ENCODE assay signal across 29 cellular contexts in the genomic region with DNA sequence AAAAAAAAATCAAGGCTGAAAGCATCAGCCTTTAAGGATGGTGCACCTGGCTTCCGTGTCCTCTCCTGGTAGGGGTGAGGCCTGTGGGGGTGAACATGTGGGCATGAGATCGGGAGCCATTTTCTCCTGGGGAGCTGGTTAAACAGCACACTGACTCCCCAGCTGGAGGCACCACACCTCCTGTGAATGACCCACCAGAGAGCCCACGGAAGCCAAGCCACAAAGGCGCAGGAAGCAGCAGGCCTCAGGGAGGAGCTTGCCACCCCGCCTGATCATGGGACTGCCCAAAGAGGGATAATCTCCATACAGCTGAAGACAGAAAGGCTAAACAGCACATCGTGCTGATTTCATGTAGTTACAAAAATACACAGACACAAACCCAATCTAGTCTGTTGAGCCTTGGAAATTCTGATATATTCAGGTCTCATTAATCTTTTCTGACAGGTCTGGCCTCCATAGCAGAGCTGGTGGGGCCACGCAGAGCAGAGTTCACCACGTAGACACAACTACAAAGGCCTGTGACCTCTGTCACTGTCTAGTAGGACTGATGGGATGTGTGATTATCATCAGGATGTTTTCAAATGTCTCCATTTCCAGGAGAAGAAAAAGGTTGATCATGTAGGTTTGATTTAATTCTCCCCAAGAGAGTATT.
A peak's percentile ranks its signal among the peaks of the same experiment; 100 is the strongest.
DNase-seq lines count a peak whose midpoint lies in the region; ATAC-seq, FAIRE-seq and TF ChIP-seq lines count a peak whose summit lies in the region.
"Had no signal": no experiment of that assay in that cellular context is flagged by ENCODE, and none has a peak within 500 bp of the region (broad histone marks: within the 10 kb centered on the region; RNA-seq: fewer than 3 reads in every experiment).

No MANE protein-coding gene starts in this region.

- intact Hi-C loops in HepG2 (cut with micrococcal nuclease; ENCODE audit: unreplicated experiment): no loop called here
- intact Hi-C loops in right lobe of liver (cut with DNase I): no loop called here
- intact Hi-C loops in sciatic nerve (cut with DNase I): no loop called here

- H2AFZ ChIP-seq in HepG2 (ENCODE audit: low read length): peak overlapping the region; percentile 49
- H2AFZ ChIP-seq in MM.1S (ENCODE audit: low read length): no peak overlapping the region
- H2AFZ ChIP-seq: GM23338 had no signal

- H3K36me3 ChIP-seq in HepG2 (replicated peaks in 1 of 2; ENCODE audit: control insufficient read depth in 1 of 2, insufficient read depth in 2 of 2, low read length in 2 of 2): no peaks in the 10 kb centered on the region
- H3K36me3 ChIP-seq in right lobe of liver: no peaks in the 10 kb centered on the region
- H3K36me3 ChIP-seq in MM.1S (replicated peaks; ENCODE audit: insufficient read depth, low read length): no peaks in the 10 kb centered on the region
- H3K36me3 ChIP-seq: upper lobe of right lung had no signal

- H3K79me2 ChIP-seq in HepG2 (ENCODE audit: insufficient read depth, low read length) (no peaks in the 10 kb centered on the region), MM.1S (ENCODE audit: low read length) (no peaks in the 10 kb centered on the region)

- CTCF ChIA-PET in HepG2 (lab: Yijun Ruan, JAX; ENCODE audit: low intra/inter-chr PET ratio, low total read pairs): no interaction called here

- H3K9ac ChIP-seq in HepG2 (ENCODE audit: insufficient read depth, low read depth, low read length) (no peak overlapping the region), MM.1S (ENCODE audit: low read length) (no peak overlapping the region)

- POLR2A ChIA-PET in HepG2 (lab: Yijun Ruan, JAX): no interaction called here

- H3K9me3 ChIP-seq in HepG2 (ENCODE audit: low read length): no peaks in the 10 kb centered on the region
- no peaks in the 10 kb centered on the region for H3K9me3 ChIP-seq in right lobe of liver
- H3K9me3 ChIP-seq in MM.1S (replicated peaks; ENCODE audit: insufficient read depth, low read length): no peaks in the 10 kb centered on the region
- H3K9me3 ChIP-seq: upper lobe of right lung had no signal

- TF ChIP-seq RAD21 in HepG2 (CRISPR knock-in tag; IDR thresholded peaks at IDR 0.05): no peak

- TF ChIP-seq EP300 in HepG2 (IDR thresholded peaks at IDR 0.05; ENCODE audit: low read depth in 2 of 2, low read length in 2 of 2) (no peak), HepG2 (CRISPR knock-in tag; IDR thresholded peaks at IDR 0.05; ENCODE audit: borderline replicate concordance) (no peak)

- WGBS in HepG2 (ENCODE audit: low lambda C conversion rate): 20% methylated on average over 5 of the region's 8 CpGs
- 69% methylated on average over 4 of the region's 8 CpGs for WGBS in right lobe of liver (ENCODE audit: insufficient coverage, low coverage, low lambda C conversion rate, missing lambda C conversion rate)

- BruUV-seq in HepG2 (replicated peaks; lab: Mats Ljungman, UMichigan): no TSS peak

- no peaks in the 10 kb centered on the region for H4K20me1 ChIP-seq in HepG2 (ENCODE audit: insufficient read depth, low read length)
- no peaks in the 10 kb centered on the region for H4K20me1 ChIP-seq in MM.1S (ENCODE audit: insufficient read depth, low read length)

- peak; percentile 3 for DNase-seq in HepG2 (ENCODE audit: low spot score)
- no peak for DNase-seq in right lobe of liver
- DNase-seq in mucosa of gallbladder (ENCODE audit: low spot score): peak; percentile 25
- peak; percentile 69 for DNase-seq in sciatic nerve (ENCODE audit: low spot score)
- DNase-seq in NCI-H1694 (lab: John Stamatoyannopoulos, UW): no peak
- no peak for DNase-seq in MM.1S
- DNase-seq: activated B cell treated with CpG ODN at 0.5 μM for 24 hours; activated CD4-positive, alpha-beta T cell treated with anti-CD3 and anti-CD28 coated beads, Interleukin-2, amount 10 ng/mL, durations not matched to agents 7 days and 5 days; activated gamma-delta T cell; activated T-cell treated with anti-CD3 and anti-CD28 coated beads, Interleukin-2, amount 50 U/mL, for 24 hours; DMS79 treated with DMSO at 0.1 percent for 48 hours; foreskin fibroblast; GDM1; KBM-7; natural killer cell; NCI-H1092 treated with DMSO at 0.1 percent for 48 hours; NCI-H2029 treated with DMSO at 0.1 percent for 48 hours; NCI-H226; NCI-H526 treated with DMSO at 0.1 percent for 48 hours; PC-3; upper lobe of right lung had no signal

- H3K4me3 ChIP-seq in HepG2 (replicated peaks in 1 of 3; ENCODE audit: insufficient read depth in 1 of 3, low read depth in 2 of 3, low read length in 3 of 3) (peak overlapping the region in 2 of 3 experiments; percentile 24 to 35; a peak in 3 of 6 replicates), right lobe of liver (no peak overlapping the region), MM.1S (ENCODE audit: low read length) (no peak overlapping the region)
- H3K4me3 ChIP-seq: GM23338, lung, upper lobe of right lung had no signal

- H3K27ac ChIP-seq in HepG2 (ENCODE audit: extremely low read length, insufficient read depth, low read length) (no peak overlapping the region), right lobe of liver (no peak overlapping the region), MM.1S (ENCODE audit: low read length) (no peak overlapping the region)
- H3K27ac ChIP-seq: upper lobe of right lung had no signal

- peak overlapping the region; percentile 64 for H3K4me2 ChIP-seq in HepG2 (ENCODE audit: low read depth, low read length)
- H3K4me2 ChIP-seq in MM.1S (ENCODE audit: low read depth, low read length): no peak overlapping the region
- H3K4me2 ChIP-seq: GM23338 had no signal

- H3F3A ChIP-seq in MM.1S (ENCODE audit: insufficient read depth, low read length): no peaks in the 10 kb centered on the region

- H3K9me2 ChIP-seq in MM.1S (replicated peaks; ENCODE audit: insufficient read depth, low read length): no peaks in the 10 kb centered on the region

- TF ChIP-seq POLR2A in HepG2 (IDR thresholded peaks at IDR 0.05; ENCODE audit: insufficient read depth in 1 of 2, low read depth in 2 of 2, low read length in 2 of 2): no peak
- no peak for TF ChIP-seq POLR2A in right lobe of liver (IDR thresholded peaks at IDR 0.05)

- in situ Hi-C loops in HepG2 (cut with HindIII; ENCODE audit: extremely low pct_ligation_motif_present, low pct_unique_long_range_greater_than_20kb): no loop called here

- H3K4me1 ChIP-seq in HepG2 (ENCODE audit: insufficient read depth, low read length) (peaks cover 18% of the 10 kb centered on the region), right lobe of liver (peaks cover 0 to 11% (median 0%) of the 10 kb centered on the region in 4 donors), MM.1S (ENCODE audit: low read length) (0 out of 2 replicates have a peak, but pooled peaks cover 3% of the 10 kb centered on the region)
- H3K4me1 ChIP-seq: upper lobe of right lung had no signal

- H3K27me3 ChIP-seq in HepG2 (ENCODE audit: control insufficient read depth in 1 of 2, insufficient read depth in 2 of 2, low read length in 2 of 2): no peaks in the 10 kb centered on the region
- H3K27me3 ChIP-seq in right lobe of liver: no peaks in the 10 kb centered on the region
- no peaks in the 10 kb centered on the region for H3K27me3 ChIP-seq in MM.1S (replicated peaks; ENCODE audit: insufficient read depth, low read length)
- H3K27me3 ChIP-seq: upper lobe of right lung had no signal

- TF ChIP-seq CTCF in HepG2 (CRISPR knock-in tag; IDR thresholded peaks at IDR 0.05) (no peak), right lobe of liver (IDR thresholded peaks at IDR 0.05) (no peak), MM.1S (IDR thresholded peaks at IDR 0.05; ENCODE audit: low read length) (no peak)

- no peak for FAIRE-seq in HepG2 (lab: Jason Lieb, UNC)
- FAIRE-seq: A204.1 had no signal

- peak; percentile 91 for ATAC-seq in HepG2
- no peak for ATAC-seq in right lobe of liver
- ATAC-seq in sciatic nerve: peak; percentile 90
- ATAC-seq in GM19467 (IDR thresholded peaks at IDR 0.05; ENCODE audit: unreplicated experiment): no peak
- ATAC-seq in GM18870 (IDR thresholded peaks at IDR 0.05; ENCODE audit: unreplicated experiment): no peak
- ATAC-seq: esophagus mucosa; natural killer cell; PC-3; SK-N-SH treated with all-trans-retinoic acid at 6 μM for 48 hours; stimulated activated memory B cell treated with anti-CD40 and anti-IgM and Interleukin-4, amounts not matched to agents 10 μg/mL and 1 μg/mL and 100 μg/mL, for 72 hours; upper lobe of right lung had no signal

TF ChIP-seq in HepG2, 621 proteins besides CTCF, POLR2A, EP300 and RAD21 (continues in another document):
- TF ChIP-seq ZNF326 (CRISPR knock-in tag; IDR thresholded peaks at IDR 0.05; ENCODE audit: borderline replicate concordance) (no peak), HNF4A (CRISPR knock-in tag; IDR thresholded peaks at IDR 0.05) (peak; percentile 48; the same call in 1 of the 2 replicates), NR2F6 (IDR thresholded peaks at IDR 0.05) (no peak; the same call in 1 of the 2 replicates), NR2F6 (CRISPR knock-in tag; IDR thresholded peaks at IDR 0.05) (peak; percentile 30; the same call in 1 of the 2 replicates)
- TF ChIP-seq, protein P1, sequence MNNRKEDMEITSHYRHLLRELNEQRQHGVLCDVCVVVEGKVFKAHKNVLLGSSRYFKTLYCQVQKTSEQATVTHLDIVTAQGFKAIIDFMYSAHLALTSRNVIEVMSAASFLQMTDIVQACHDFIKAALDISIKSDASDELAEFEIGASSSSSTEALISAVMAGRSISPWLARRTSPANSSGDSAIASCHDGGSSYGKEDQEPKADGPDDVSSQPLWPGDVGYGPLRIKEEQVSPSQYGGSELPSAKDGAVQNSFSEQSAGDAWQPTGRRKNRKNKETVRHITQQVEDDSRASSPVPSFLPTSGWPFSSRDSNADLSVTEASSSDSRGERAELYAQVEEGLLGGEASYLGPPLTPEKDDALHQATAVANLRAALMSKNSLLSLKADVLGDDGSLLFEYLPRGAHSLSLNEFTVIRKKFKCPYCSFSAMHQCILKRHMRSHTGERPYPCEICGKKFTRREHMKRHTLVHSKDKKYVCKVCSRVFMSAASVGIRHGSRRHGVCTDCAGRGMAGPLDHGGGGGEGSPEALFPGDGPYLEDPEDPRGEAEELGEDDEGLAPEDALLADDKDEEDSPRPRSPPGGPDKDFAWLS (CRISPR knock-in tag; IDR thresholded peaks at IDR 0.05; ENCODE audit: borderline replicate concordance): no peak

Comparison
In these comparisons a context has a peak if more than half of its experiments do, and no peak if none do; other contexts are left out.
1. ATAC-seq: peak in HepG2 (single experiment) and sciatic nerve (single experiment); none in right lobe of liver (0 of 4), GM19467 (single experiment) and GM18870 (single experiment).
2. DNase-seq: peak in HepG2 (single experiment), mucosa of gallbladder (single experiment) and sciatic nerve (single experiment); none in right lobe of liver (0 of 3), NCI-H1694 (single experiment) and MM.1S (single experiment).
3. H3K4me3 ChIP-seq: peak in HepG2 (2 of 3); none in right lobe of liver (0 of 3) and MM.1S (single experiment).